ENCODE assay signal across 1 cellular context in the genomic region with DNA sequence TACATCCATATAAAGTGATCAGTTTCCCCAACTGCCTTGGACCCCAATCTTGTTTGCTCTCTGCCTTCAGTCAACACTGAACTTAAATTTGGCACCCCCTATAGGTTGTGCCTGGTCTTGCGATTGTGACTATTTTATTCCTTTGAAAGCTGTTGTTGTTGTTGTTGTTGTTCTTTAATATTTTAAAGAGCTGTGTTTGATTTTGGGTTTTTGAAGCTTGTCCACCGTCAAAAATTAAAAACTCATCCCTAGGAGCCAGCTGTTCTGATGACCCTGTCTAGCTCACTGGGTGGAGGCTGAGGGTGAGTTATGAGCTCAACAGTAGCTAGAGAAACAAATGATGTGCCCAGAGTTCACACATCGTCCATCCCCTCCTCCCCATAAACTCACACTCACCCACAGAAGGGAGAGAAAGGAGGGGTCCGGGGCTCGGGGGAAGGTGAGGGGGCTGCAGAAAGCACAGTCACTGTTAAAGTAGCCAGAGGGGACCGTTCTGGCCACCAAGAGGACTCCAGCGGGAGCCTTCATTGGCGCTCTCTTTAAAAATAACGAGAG.
TF ChIP-seq lines count a peak whose summit lies in the region.

No MANE protein-coding gene starts in this region.

TF ChIP-seq in WTC11, 78 proteins besides CTCF, POLR2A, EP300 and RAD21 (continued from another document):
- TF ChIP-seq, protein P1, sequence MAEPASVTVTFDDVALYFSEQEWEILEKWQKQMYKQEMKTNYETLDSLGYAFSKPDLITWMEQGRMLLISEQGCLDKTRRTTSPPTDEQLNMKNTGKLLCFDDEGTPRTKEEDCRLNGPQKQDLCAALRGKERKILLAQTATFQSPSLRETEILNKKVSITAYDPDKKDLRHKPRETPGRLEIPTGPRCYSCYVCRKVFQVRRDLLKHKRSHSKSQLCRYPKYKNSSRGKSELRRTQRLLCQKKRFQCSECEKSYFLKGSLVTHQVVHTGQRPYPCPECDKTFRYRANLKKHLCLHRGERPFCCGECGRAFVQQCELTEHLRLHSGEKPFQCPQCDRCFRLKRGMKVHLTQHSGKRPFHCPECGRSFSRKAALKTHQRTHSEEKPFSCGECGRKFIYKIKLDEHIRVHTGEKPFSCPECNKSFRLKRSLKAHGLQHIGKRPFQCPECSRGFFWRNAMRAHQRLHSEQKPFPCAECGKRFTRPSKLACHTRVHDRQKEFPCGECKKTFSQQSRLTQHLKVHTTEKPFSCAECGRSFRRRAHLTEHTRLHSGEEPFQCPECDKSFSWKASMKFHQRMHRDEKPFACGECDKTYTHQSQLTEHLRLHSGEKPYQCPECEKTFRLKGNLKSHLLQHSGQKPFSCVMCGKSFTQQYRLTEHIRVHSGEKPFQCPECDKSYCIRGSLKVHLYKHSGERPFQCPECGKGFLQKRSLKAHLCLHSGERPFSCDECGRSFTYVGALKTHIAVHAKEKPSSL (CRISPR knock-in tag; conservative IDR thresholded peaks at IDR 0.05), result no peak
TF ChIP-seq in WTC11: peak in this region for 0.
